In the genomic region with DNA sequence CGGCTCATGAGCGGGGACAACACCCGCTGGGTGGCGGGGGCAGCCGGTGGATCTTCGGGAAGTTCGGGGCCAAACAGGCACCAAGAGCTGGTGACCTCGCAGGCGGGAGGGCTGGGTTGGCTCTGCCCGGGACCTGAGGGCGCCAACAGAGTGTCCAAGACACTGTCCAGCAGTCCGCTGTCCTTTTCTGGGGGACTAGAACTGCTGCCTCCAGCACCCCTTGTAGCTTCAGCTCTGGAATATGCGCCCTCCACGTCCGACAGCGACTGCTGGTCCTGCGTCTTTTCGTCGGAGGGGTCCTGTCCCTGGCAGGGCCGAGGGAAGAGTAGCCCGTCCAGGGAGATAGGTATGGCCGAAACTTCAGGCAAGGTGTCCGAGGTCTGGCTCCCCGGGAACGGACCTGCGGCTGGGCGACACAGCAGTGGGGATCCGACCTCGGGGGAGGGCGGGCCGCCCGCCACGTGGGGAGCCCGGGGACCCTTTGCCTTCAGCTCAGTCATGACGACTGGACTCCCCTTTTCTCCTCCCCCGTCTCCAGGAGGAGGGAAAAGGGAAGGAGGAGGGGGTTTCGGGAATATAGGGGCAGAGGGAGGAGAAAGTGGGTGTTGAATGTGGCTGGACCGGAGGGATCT, we compare ENCODE assay signal across 13 cellular contexts. TPM values are rescaled to one million over a fixed set of nuclear protein-coding genes. Genes with fewer than 3 reads are reported as not detected.
DNase-seq lines count a peak whose midpoint lies in the region; ATAC-seq and TF ChIP-seq lines count a peak whose summit lies in the region.
"Had no signal": no experiment of that assay in that cellular context is flagged by ENCODE, and none has a peak within 500 bp of the region (broad histone marks: within the 10 kb centered on the region; RNA-seq: fewer than 3 reads in every experiment).

No MANE protein-coding gene starts in this region.

- H3K4me2 ChIP-seq in mammary epithelial cell (ENCODE audit: insufficient read depth, low read depth, low read length), result no peak overlapping the region

- H3K4me1 Mint-ChIP-seq in neural crest cell, result peaks cover 11% of the 10 kb centered on the region
- H3K4me1 Mint-ChIP-seq in activated CD4-positive, alpha-beta T cell treated with anti-CD3 and anti-CD28 coated beads, Interleukin-2, amount 10 ng/mL, durations not matched to agents 7 days and 5 days, result no peaks in the 10 kb centered on the region

- TF ChIP-seq CTCF in breast epithelium (IDR thresholded peaks at IDR 0.05), result no peak
- no peak for TF ChIP-seq CTCF in mammary epithelial cell (conservative IDR thresholded peaks at IDR 0.05 in 1 of 2, IDR thresholded peaks at IDR 0.05 in 1 of 2; ENCODE audit: extremely low read depth in 1 of 2, insufficient read depth in 1 of 2, low read depth in 1 of 2, low read length in 2 of 2)
- TF ChIP-seq CTCF in heart right ventricle (IDR thresholded peaks at IDR 0.05), result no peak
- TF ChIP-seq CTCF in neural crest cell (conservative IDR thresholded peaks at IDR 0.05), result no peak
- TF ChIP-seq CTCF in GM13977 (IDR thresholded peaks at IDR 0.05; ENCODE audit: extremely low read depth, insufficient read depth, missing control alignments), result no peak

- no peaks in the 10 kb centered on the region for H4K20me1 ChIP-seq in mammary epithelial cell (ENCODE audit: insufficient read depth, low read length)

- TF ChIP-seq POLR2A in breast epithelium (IDR thresholded peaks at IDR 0.05), result no peak

- 5% methylated on average over 16 of the region's 38 CpGs for WGBS in mammary epithelial cell (ENCODE audit: low coverage, missing lambda C conversion rate)
- 2% methylated on average over 38 of the region's 38 CpGs for WGBS in heart right ventricle, 2 donors
- 1% methylated on average over 36 to 38 of the region's 38 CpGs for WGBS in aorta, 2 donors

- intact Hi-C loops in breast epithelium (cut with DNase I; ENCODE audit: low total_unique reads) (no loop called here), mammary epithelial cell (cut with micrococcal nuclease) (loop anchor here (5.0 kb wide), 1 partner anchor 194 kb away; no protein-coding TSS in a partner anchor), heart right ventricle (cut with DNase I) (loop anchor here in 5 of 10 donors (5.0 to 10.0 kb wide), 7 partner anchors 64 to 154 kb away; no protein-coding TSS in a partner anchor), aorta (cut with DNase I) (loop anchor here (2.0 to 10.0 kb wide), 7 partner anchors 84 to 309 kb away; no protein-coding TSS in a partner anchor)

- peaks cover 94% of the 10 kb centered on the region for H3K27me3 Mint-ChIP-seq in neural crest cell (ENCODE audit: low read depth)
- peaks cover 45% of the 10 kb centered on the region for H3K27me3 Mint-ChIP-seq in activated CD4-positive, alpha-beta T cell treated with anti-CD3 and anti-CD28 coated beads, Interleukin-2, amount 10 ng/mL, durations not matched to agents 7 days and 5 days

- H3K27ac ChIP-seq in breast epithelium (peak overlapping the region; percentile 76 to 92), mammary epithelial cell (ENCODE audit: insufficient read depth, low read depth, low read length) (no peak overlapping the region), heart right ventricle (peak overlapping the region in 9 of 10 donors; percentile 68 to 89 (median 87)), aorta (ENCODE audit: low read depth in 1 of 2, low read length in 2 of 2) (peak overlapping the region; percentile 75 to 92)

- H2AFZ ChIP-seq in mammary epithelial cell (ENCODE audit: low read depth, low read length), result no peak overlapping the region

- no peaks in the 10 kb centered on the region for H3K79me2 ChIP-seq in mammary epithelial cell (ENCODE audit: insufficient read depth, low read length)

- H3K4me1 ChIP-seq in breast epithelium, result no peaks in the 10 kb centered on the region
- peaks cover 17% of the 10 kb centered on the region for H3K4me1 ChIP-seq in mammary epithelial cell (ENCODE audit: insufficient read depth, low read length)
- H3K4me1 ChIP-seq in heart right ventricle, result peaks cover 0 to 38% (median 10%) of the 10 kb centered on the region in 9 donors
- H3K4me1 ChIP-seq in aorta (ENCODE audit: control insufficient read depth in 1 of 2, insufficient read depth in 2 of 2, low read length in 2 of 2), result no peaks in the 10 kb centered on the region

- H3K9me3 ChIP-seq in breast epithelium, result no peaks in the 10 kb centered on the region
- no peaks in the 10 kb centered on the region for H3K9me3 ChIP-seq in mammary epithelial cell (replicated peaks; ENCODE audit: insufficient read depth, low read length)
- H3K9me3 ChIP-seq in heart right ventricle, result no peaks in the 10 kb centered on the region
- no peaks in the 10 kb centered on the region for H3K9me3 ChIP-seq in aorta (ENCODE audit: control insufficient read depth, low read length)

- H3K4me3 Mint-ChIP-seq in neural crest cell, result peak overlapping the region; percentile 81
- H3K4me3 Mint-ChIP-seq in activated CD4-positive, alpha-beta T cell treated with anti-CD3 and anti-CD28 coated beads, Interleukin-2, amount 10 ng/mL, durations not matched to agents 7 days and 5 days, result no peak overlapping the region

- CTCF ChIA-PET in mammary epithelial cell (lab: Charles Lee; ENCODE audit: low non-redundant PET), result no interaction called here
- CTCF ChIA-PET in activated CD4-positive, alpha-beta T cell treated with anti-CD3 and anti-CD28 coated beads, Interleukin-2, amount 10 ng/mL, durations not matched to agents 7 days and 5 days (lab: Charles Lee), result no interaction called here

- in situ Hi-C loops in mammary epithelial cell (cut with MboI; ENCODE audit: low sequenced_read_pairs in 2 of 2), result no loop called here
- in situ Hi-C loops in GM13977 (cut with MboI; ENCODE audit: low pct_unique_long_range_greater_than_20kb, low sequenced_read_pairs, unreplicated experiment), result no loop called here

- POLR2A ChIA-PET in activated CD4-positive, alpha-beta T cell treated with anti-CD3 and anti-CD28 coated beads, Interleukin-2, amount 10 ng/mL, durations not matched to agents 7 days and 5 days (lab: Charles Lee), result no interaction called here

- no peak overlapping the region for H3K27ac Mint-ChIP-seq in neural crest cell (ENCODE audit: unreplicated experiment)
- no peak overlapping the region for H3K27ac Mint-ChIP-seq in activated CD4-positive, alpha-beta T cell treated with anti-CD3 and anti-CD28 coated beads, Interleukin-2, amount 10 ng/mL, durations not matched to agents 7 days and 5 days
- H3K27ac Mint-ChIP-seq: naive thymus-derived CD4-positive, alpha-beta T cell had no signal

- ATAC-seq in heart right ventricle, result peak; percentile 12 to 66 (median 30)
- peak; percentile 66 for ATAC-seq in aorta (ENCODE audit: low FRiP score)
- ATAC-seq: naive thymus-derived CD4-positive, alpha-beta T cell had no signal

- dilution Hi-C loops in mammary epithelial cell (cut with HindIII; ENCODE audit: low sequenced_read_pairs), result no loop called here

- no peak overlapping the region for H3K9ac ChIP-seq in mammary epithelial cell (ENCODE audit: insufficient read depth, low read length)

- no TSS peak for BruUV-seq in mammary epithelial cell (replicated peaks; lab: Mats Ljungman, UMichigan)

- H3K36me3 ChIP-seq in breast epithelium (no peaks in the 10 kb centered on the region), mammary epithelial cell (ENCODE audit: insufficient read depth, low read length) (no peaks in the 10 kb centered on the region), heart right ventricle (no peaks in the 10 kb centered on the region), aorta (ENCODE audit: control insufficient read depth in 1 of 2, insufficient read depth in 2 of 2, low read length in 1 of 2) (no peaks in the 10 kb centered on the region)

- peaks cover 0 to 14% of the 10 kb centered on the region in 2 donors for H3K27me3 ChIP-seq in breast epithelium
- H3K27me3 ChIP-seq in mammary epithelial cell (ENCODE audit: insufficient read depth, low read length), result peaks cover 54% of the 10 kb centered on the region
- H3K27me3 ChIP-seq in heart right ventricle, result peaks cover 0 to 60% (median 16%) of the 10 kb centered on the region in 7 donors
- H3K27me3 ChIP-seq in aorta (ENCODE audit: control insufficient read depth in 1 of 2, insufficient read depth in 2 of 2, low read length in 1 of 2), result no peaks in the 10 kb centered on the region

- H3K4me3 ChIP-seq in breast epithelium, result peak overlapping the region; percentile 56 to 87 (median 71)
- H3K4me3 ChIP-seq in mammary epithelial cell (replicated peaks in 1 of 3; ENCODE audit: insufficient read depth in 1 of 3, low read depth in 2 of 3, low read length in 3 of 3), result no peak overlapping the region
- H3K4me3 ChIP-seq in heart right ventricle, result peak overlapping the region; percentile 23 to 83 (median 76)
- peak overlapping the region; percentile 74 to 97 for H3K4me3 ChIP-seq in aorta (ENCODE audit: low read length in 2 of 2)

- no peaks in the 10 kb centered on the region for H3K9me3 Mint-ChIP-seq in neural crest cell
- H3K9me3 Mint-ChIP-seq in activated CD4-positive, alpha-beta T cell treated with anti-CD3 and anti-CD28 coated beads, Interleukin-2, amount 10 ng/mL, durations not matched to agents 7 days and 5 days, result no peaks in the 10 kb centered on the region

- DNase-seq in breast epithelium (ENCODE audit: low spot score in 2 of 2), result no peak
- no peak for DNase-seq in mammary epithelial cell
- peak; percentile 5 to 21 for DNase-seq in heart right ventricle
- DNase-seq in neural crest cell (ENCODE audit: low read depth, low spot score), result peak; percentile 8
- peak; percentile 50 to 78 for DNase-seq in aorta
- no peak for DNase-seq in activated CD4-positive, alpha-beta T cell treated with anti-CD3 and anti-CD28 coated beads, Interleukin-2, amount 10 ng/mL, durations not matched to agents 7 days and 5 days
- DNase-seq in GM13977 (ENCODE audit: low spot score), result no peak
- no peak for DNase-seq in stimulated activated CD4-positive, alpha-beta T cell treated with anti-CD3 and anti-CD28 coated beads, Interleukin-2, amount 100 ng/mL, for 48 hours
- DNase-seq: OCI-M1 had no signal

- H3K36me3 Mint-ChIP-seq in neural crest cell (ENCODE audit: low read depth), result peaks cover 3% of the 10 kb centered on the region
- H3K36me3 Mint-ChIP-seq in activated CD4-positive, alpha-beta T cell treated with anti-CD3 and anti-CD28 coated beads, Interleukin-2, amount 10 ng/mL, durations not matched to agents 7 days and 5 days (ENCODE audit: low read depth), result peaks cover 2% of the 10 kb centered on the region
- H3K36me3 Mint-ChIP-seq: naive thymus-derived CD4-positive, alpha-beta T cell had no signal

RNA-seq across cellular contexts. Expression of a gene that starts 0.9 kb away (rescaled TPM):
- total RNA-seq in breast epithelium (10 to 100 TPM in 2 of 3 donors, 1 to 10 TPM in 1; 1.8 to 36.0 (median 24.9) TPM), mammary epithelial cell (1 to 10 TPM in 1 of 2 donors, under 1 TPM in 1; 0.61 to 3.7 TPM), heart right ventricle (10 to 100 TPM in 6 of 10 donors, 1 to 10 TPM in 4; 6.9 to 16.3 (median 10.9) TPM), neural crest cell (not detected in 2 replicates), aorta (10 to 100 TPM; 14.1 to 16.7 TPM)
- polyA plus RNA-seq in mammary epithelial cell (not detected), heart right ventricle (1 to 10 TPM; 1.1 to 1.2 TPM), aorta (1 to 10 TPM; 3.1 to 5.1 TPM)
- polyA minus RNA-seq in mammary epithelial cell, result not detected
- total RNA-seq in activated CD4-positive, alpha-beta T cell treated with anti-CD3 and anti-CD28 coated beads, Interleukin-2, amount 10 ng/mL, durations not matched to agents 7 days and 5 days, result not detected
- total RNA-seq: activated CD8-positive, alpha-beta memory T cell treated with anti-CD3 and anti-CD28 coated beads for 36 hours; LHCN-M2; naive thymus-derived CD4-positive, alpha-beta T cell had no signal
- polyA plus RNA-seq: BJ; naive thymus-derived CD4-positive, alpha-beta T cell had no signal

Comparison
In these comparisons a context has a peak if more than half of its experiments do, and no peak if none do; other contexts are left out.
1. H3K4me3 ChIP-seq: peak in breast epithelium (3 of 3), heart right ventricle (10 of 10) and aorta (2 of 2); none in mammary epithelial cell (0 of 3).
2. DNase-seq: peak in heart right ventricle (2 of 2), neural crest cell (single experiment) and aorta (2 of 2); none in breast epithelium (0 of 2), mammary epithelial cell (single experiment), activated CD4-positive, alpha-beta T cell treated with anti-CD3 and anti-CD28 coated beads, Interleukin-2, amount 10 ng/mL, durations not matched to agents 7 days and 5 days (single experiment), GM13977 (single experiment) and stimulated activated CD4-positive, alpha-beta T cell treated with anti-CD3 and anti-CD28 coated beads, Interleukin-2, amount 100 ng/mL, for 48 hours (0 of 2).